ENCODE assay signal across 8 cellular contexts in genomic region chr10:18312385-18313145, GRCh38.
A peak's percentile ranks its signal among the peaks of the same experiment; 100 is the strongest.
DNase-seq lines count a peak whose midpoint lies in the region; ATAC-seq and TF ChIP-seq lines count a peak whose summit lies in the region.

No MANE protein-coding gene starts in this region.

- H3K4me3 Mint-ChIP-seq in osteocyte (ENCODE audit: unreplicated experiment): no peak overlapping the region

- H3K27me3 ChIP-seq in BJ (ENCODE audit: control insufficient read depth, insufficient read depth, low read length) (no peaks in the 10 kb centered on the region), Peyer's patch (no peaks in the 10 kb centered on the region)

- H3K9me3 ChIP-seq in Peyer's patch: no peaks in the 10 kb centered on the region

- no peaks in the 10 kb centered on the region for H3K4me1 Mint-ChIP-seq in osteocyte (ENCODE audit: unreplicated experiment)

- TF ChIP-seq CTCF in BJ (IDR thresholded peaks at IDR 0.05; ENCODE audit: insufficient read depth, low read depth, low read length) (peak; percentile 51), Peyer's patch (IDR thresholded peaks at IDR 0.05) (peak in 4 of 6 experiments; percentile 20 to 48 (median 41)), fibroblast of mammary gland (conservative IDR thresholded peaks at IDR 0.05; ENCODE audit: control insufficient read depth, insufficient read depth, low read depth, low read length) (peak; percentile 64), osteocyte (IDR thresholded peaks at IDR 0.05) (peak; percentile 34)

- CTCF ChIA-PET in BJ (lab: Yijun Ruan, JAX): interaction anchor here (0.6 to 1.1 kb wide), 7 partner anchors 9 to 195 kb away, joined by 3 to 8 read pairs (median 4); no protein-coding TSS in a partner anchor

- H3K27ac Mint-ChIP-seq in osteocyte (ENCODE audit: unreplicated experiment): no peak overlapping the region

- ATAC-seq in GM19372 (IDR thresholded peaks at IDR 0.05; ENCODE audit: low read depth, unreplicated experiment) (peak; percentile 77), HG03439 (IDR thresholded peaks at IDR 0.05; ENCODE audit: unreplicated experiment) (peak; percentile 82)

- no peak overlapping the region for H3K27ac ChIP-seq in Peyer's patch

- H3K27me3 Mint-ChIP-seq in osteocyte (ENCODE audit: unreplicated experiment): peaks cover 12% of the 10 kb centered on the region

- POLR2A ChIA-PET in BJ (lab: Charles Lee): no interaction called here

- H3K36me3 ChIP-seq in BJ (ENCODE audit: control insufficient read depth, insufficient read depth, low read length) (no peaks in the 10 kb centered on the region), Peyer's patch (no peaks in the 10 kb centered on the region)

- H3K9me3 Mint-ChIP-seq in osteocyte (ENCODE audit: unreplicated experiment): no peaks in the 10 kb centered on the region

- no peaks in the 10 kb centered on the region for H3K4me1 ChIP-seq in Peyer's patch

- H3K4me3 ChIP-seq in BJ (ENCODE audit: low read depth, low read length): no peak overlapping the region
- H3K4me3 ChIP-seq in Peyer's patch: no peak overlapping the region
- H3K4me3 ChIP-seq in fibroblast of mammary gland (ENCODE audit: control insufficient read depth, low read depth, low read length): no peak overlapping the region

- TF ChIP-seq POLR2A in Peyer's patch (IDR thresholded peaks at IDR 0.05): no peak

- no peaks in the 10 kb centered on the region for H3K36me3 Mint-ChIP-seq in osteocyte (ENCODE audit: unreplicated experiment)

- peak; percentile 6 for DNase-seq in BJ (ENCODE audit: low read depth)
- no peak for DNase-seq in Peyer's patch
- DNase-seq in fibroblast of mammary gland (ENCODE audit: low read depth): peak; percentile 80
- no peak for DNase-seq in osteocyte (ENCODE audit: extremely low spot score, unreplicated experiment)
- DNase-seq in mucosa of gallbladder (ENCODE audit: low spot score): no peak
- DNase-seq in putamen (ENCODE audit: low spot score): no peak

Comparison
In these comparisons a context has a peak if more than half of its experiments do, and no peak if none do; other contexts are left out.
1. DNase-seq: peak in BJ (single experiment) and fibroblast of mammary gland (single experiment); none in Peyer's patch (0 of 3), osteocyte (single experiment), mucosa of gallbladder (single experiment) and putamen (single experiment).
2. Peak in every context shown above with its lines, with median percentiles within 50 percentile points of each other: CTCF ChIP-seq.